Comparison of ENCODE assay signal across 27 cellular contexts in genomic region chr7:51481421-51481820, GRCh38.
"Had no signal": no experiment of that assay in that cellular context is flagged by ENCODE, and none has a peak within 500 bp of the region (broad histone marks: within the 10 kb centered on the region; RNA-seq: fewer than 3 reads in every experiment).

No MANE protein-coding gene starts in this region.

- FAIRE-seq: keratinocyte, small intestine, urothelium cell line had no signal

- H3K9me3 Mint-ChIP-seq: stimulated activated naive CD8-positive, alpha-beta T cell treated with anti-CD3 and anti-CD28 coated beads, Interleukin-15, Interleukin-2, amounts not matched to agents 100 ng/mL and 50 ng/mL, for 24 hours had no signal

- H3K4me3 Mint-ChIP-seq: mesothelial cell of epicardium; natural killer cell; nephron progenitor cell; stimulated activated effector memory CD8-positive, alpha-beta T cell treated with anti-CD3 and anti-CD28 coated beads, Interleukin-12 subunit alpha, Interleukin-12 subunit beta, amount 100 ng/mL, for 72 hours; stimulated activated naive CD8-positive, alpha-beta T cell treated with anti-CD3 and anti-CD28 coated beads, Interleukin-15, Interleukin-2, amounts not matched to agents 100 ng/mL and 50 ng/mL, for 24 hours had no signal

- H3K36me3 ChIP-seq: left lung, ovary, sigmoid colon, spleen, suprapubic skin, thoracic aorta, tibial artery, upper lobe of right lung had no signal

- DNase-seq: kidney glomerular epithelial cell; left cardiac atrium; left lung; mesendoderm; naive B cell; natural killer cell; nephron progenitor cell; ovary; retina; right cardiac atrium; sigmoid colon; small intestine; spleen; stimulated activated CD4-positive, alpha-beta T cell treated with anti-CD3 and anti-CD28 coated beads, Interleukin-4, amount 100 ng/mL, for 24 hours; stimulated activated naive CD4-positive, alpha-beta T cell; tibial artery; trophoblast cell; upper lobe of right lung had no signal

- H3K4me1 ChIP-seq: left lung, sigmoid colon, spleen, suprapubic skin, tibial artery, upper lobe of right lung had no signal

- H3K27me3 Mint-ChIP-seq: naive B cell; progenitor cell of endocrine pancreas; stimulated activated naive CD8-positive, alpha-beta T cell treated with anti-CD3 and anti-CD28 coated beads, Interleukin-15, Interleukin-2, amounts not matched to agents 100 ng/mL and 50 ng/mL, for 24 hours had no signal

- H3K36me3 Mint-ChIP-seq: mesothelial cell of epicardium; naive B cell; natural killer cell; stimulated activated effector memory CD8-positive, alpha-beta T cell treated with anti-CD3 and anti-CD28 coated beads, Interleukin-12 subunit alpha, Interleukin-12 subunit beta, amount 100 ng/mL, for 72 hours had no signal

- ATAC-seq: left cardiac atrium; left lung; natural killer cell; right cardiac atrium; stimulated activated effector memory CD8-positive, alpha-beta T cell treated with anti-CD3 and anti-CD28 coated beads, Interleukin-12 subunit alpha, Interleukin-12 subunit beta, amount 100 ng/mL, for 72 hours; upper lobe of right lung had no signal

- H3K4me3 ChIP-seq: left lung, lung, ovary, sigmoid colon, spleen, suprapubic skin, thoracic aorta, tibial artery, upper lobe of right lung had no signal

- H3K9me3 ChIP-seq: ovary, sigmoid colon, suprapubic skin, thoracic aorta, tibial artery, upper lobe of right lung had no signal

- H3K4me1 Mint-ChIP-seq: mesothelial cell of epicardium; naive B cell; natural killer cell; stimulated activated effector memory CD8-positive, alpha-beta T cell treated with anti-CD3 and anti-CD28 coated beads, Interleukin-12 subunit alpha, Interleukin-12 subunit beta, amount 100 ng/mL, for 72 hours had no signal

- H3K27ac ChIP-seq: left lung, ovary, sigmoid colon, spleen, suprapubic skin, thoracic aorta, tibial artery, upper lobe of right lung had no signal

- H3K27ac Mint-ChIP-seq: mesothelial cell of epicardium; naive B cell; natural killer cell; nephron progenitor cell; progenitor cell of endocrine pancreas; stimulated activated effector memory CD8-positive, alpha-beta T cell treated with anti-CD3 and anti-CD28 coated beads, Interleukin-12 subunit alpha, Interleukin-12 subunit beta, amount 100 ng/mL, for 72 hours; stimulated activated naive CD8-positive, alpha-beta T cell treated with anti-CD3 and anti-CD28 coated beads, Interleukin-15, Interleukin-2, amounts not matched to agents 100 ng/mL and 50 ng/mL, for 24 hours had no signal

- H3K27me3 ChIP-seq: left lung, ovary, sigmoid colon, spleen, suprapubic skin, tibial artery, upper lobe of right lung had no signal
